Comparison of ENCODE assay signal across 1 cellular context in genomic region chr2:231227309-231228162, GRCh38.
A peak's percentile ranks its signal among the peaks of the same experiment; 100 is the strongest.
TF ChIP-seq lines count a peak whose summit lies in the region.

No MANE protein-coding gene starts in this region.

TF ChIP-seq in HepG2, 621 proteins besides CTCF, POLR2A, EP300 and RAD21 (continued from another document and continues in another):
- no peak for TF ChIP-seq NFIB (CRISPR knock-in tag; IDR thresholded peaks at IDR 0.05; ENCODE audit: borderline replicate concordance)
- no peak for TF ChIP-seq ATRX (CRISPR knock-in tag; IDR thresholded peaks at IDR 0.05; ENCODE audit: borderline replicate concordance)
- TF ChIP-seq HDAC1 (CRISPR knock-in tag; IDR thresholded peaks at IDR 0.05) = no peak
- TF ChIP-seq SP5 (CRISPR knock-in tag; IDR thresholded peaks at IDR 0.05; ENCODE audit: borderline replicate concordance, low read depth) = peak; percentile 29; the same call in 1 of the 2 replicates
- no peak for TF ChIP-seq ZNF234 (CRISPR knock-in tag; conservative IDR thresholded peaks at IDR 0.05)
- no peak for TF ChIP-seq TCF7 (IDR thresholded peaks at IDR 0.05; ENCODE audit: low read depth)
- no peak for TF ChIP-seq ZNF609 (CRISPR knock-in tag; IDR thresholded peaks at IDR 0.05; ENCODE audit: borderline replicate concordance)
- peak; percentile 64; the same call in 1 of the 2 replicates for TF ChIP-seq MIXL1 (CRISPR knock-in tag; IDR thresholded peaks at IDR 0.05)
- TF ChIP-seq ZNF839 (CRISPR knock-in tag; IDR thresholded peaks at IDR 0.05; ENCODE audit: borderline replicate concordance) = no peak
- no peak for TF ChIP-seq ZNF660 (CRISPR knock-in tag; IDR thresholded peaks at IDR 0.05; ENCODE audit: borderline replicate concordance, low read depth)
- TF ChIP-seq ZBTB40 (IDR thresholded peaks at IDR 0.05) = no peak
- TF ChIP-seq ZBTB40 (CRISPR knock-in tag; IDR thresholded peaks at IDR 0.05) = no peak
- TF ChIP-seq ZNF740 (CRISPR knock-in tag; IDR thresholded peaks at IDR 0.05) = no peak
- TF ChIP-seq BCL6 (CRISPR knock-in tag; IDR thresholded peaks at IDR 0.05) = no peak
- no peak for TF ChIP-seq STAT5B (CRISPR knock-in tag; IDR thresholded peaks at IDR 0.05)
- TF ChIP-seq DRAP1 (CRISPR knock-in tag; IDR thresholded peaks at IDR 0.05) = 0 out of 2 replicates have a peak, but pooled peaks have one; percentile 27
- no peak for TF ChIP-seq GMEB2 (CRISPR knock-in tag; IDR thresholded peaks at IDR 0.05; ENCODE audit: low read depth)
- TF ChIP-seq ZNF441 (CRISPR knock-in tag; IDR thresholded peaks at IDR 0.05; ENCODE audit: borderline replicate concordance) = no peak
- TF ChIP-seq, protein P1, sequence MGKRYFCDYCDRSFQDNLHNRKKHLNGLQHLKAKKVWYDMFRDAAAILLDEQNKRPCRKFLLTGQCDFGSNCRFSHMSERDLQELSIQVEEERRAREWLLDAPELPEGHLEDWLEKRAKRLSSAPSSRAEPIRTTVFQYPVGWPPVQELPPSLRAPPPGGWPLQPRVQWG (CRISPR knock-in tag; IDR thresholded peaks at IDR 0.05; ENCODE audit: borderline replicate concordance, low read depth) = no peak
- TF ChIP-seq RARG (CRISPR knock-in tag; IDR thresholded peaks at IDR 0.05; ENCODE audit: low read depth) = no peak
- TF ChIP-seq TEAD2 (CRISPR knock-in tag; IDR thresholded peaks at IDR 0.05) = no peak
- no peak for TF ChIP-seq ZNF230 (CRISPR knock-in tag; IDR thresholded peaks at IDR 0.05)
- TF ChIP-seq ZKSCAN5 (CRISPR knock-in tag; IDR thresholded peaks at IDR 0.05) = no peak
- TF ChIP-seq ARNT2 (CRISPR knock-in tag; IDR thresholded peaks at IDR 0.05; ENCODE audit: low read depth) = no peak
- TF ChIP-seq ZNF326 (CRISPR knock-in tag; IDR thresholded peaks at IDR 0.05; ENCODE audit: borderline replicate concordance) = no peak
- no peak for TF ChIP-seq NCOA1 (CRISPR knock-in tag; IDR thresholded peaks at IDR 0.05)
- no peak for TF ChIP-seq IKZF1 (IDR thresholded peaks at IDR 0.05)
- TF ChIP-seq ZNF121 (CRISPR knock-in tag; IDR thresholded peaks at IDR 0.05) = no peak
- TF ChIP-seq ZNF83 (CRISPR knock-in tag; IDR thresholded peaks at IDR 0.05; ENCODE audit: borderline replicate concordance) = no peak
- TF ChIP-seq ZNF644 (CRISPR knock-in tag; IDR thresholded peaks at IDR 0.05; ENCODE audit: low read depth) = no peak
- no peak for TF ChIP-seq HMG20A (CRISPR knock-in tag; IDR thresholded peaks at IDR 0.05; ENCODE audit: borderline replicate concordance)
- TF ChIP-seq, protein P2, sequence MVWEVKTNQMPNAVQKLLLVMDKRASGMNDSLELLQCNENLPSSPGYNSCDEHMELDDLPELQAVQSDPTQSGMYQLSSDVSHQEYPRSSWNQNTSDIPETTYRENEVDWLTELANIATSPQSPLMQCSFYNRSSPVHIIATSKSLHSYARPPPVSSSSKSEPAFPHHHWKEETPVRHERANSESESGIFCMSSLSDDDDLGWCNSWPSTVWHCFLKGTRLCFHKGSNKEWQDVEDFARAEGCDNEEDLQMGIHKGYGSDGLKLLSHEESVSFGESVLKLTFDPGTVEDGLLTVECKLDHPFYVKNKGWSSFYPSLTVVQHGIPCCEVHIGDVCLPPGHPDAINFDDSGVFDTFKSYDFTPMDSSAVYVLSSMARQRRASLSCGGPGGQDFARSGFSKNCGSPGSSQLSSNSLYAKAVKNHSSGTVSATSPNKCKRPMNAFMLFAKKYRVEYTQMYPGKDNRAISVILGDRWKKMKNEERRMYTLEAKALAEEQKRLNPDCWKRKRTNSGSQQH (CRISPR knock-in tag; IDR thresholded peaks at IDR 0.05; ENCODE audit: low read depth) = no peak
- TF ChIP-seq ZNF382 (CRISPR knock-in tag; IDR thresholded peaks at IDR 0.05; ENCODE audit: borderline replicate concordance) = no peak
- TF ChIP-seq PAF1 (CRISPR knock-in tag; IDR thresholded peaks at IDR 0.05) = no peak
- no peak for TF ChIP-seq NBN (conservative IDR thresholded peaks at IDR 0.05)
- TF ChIP-seq ZBTB7A (CRISPR knock-in tag; IDR thresholded peaks at IDR 0.05) = no peak
- TF ChIP-seq, protein P3, sequence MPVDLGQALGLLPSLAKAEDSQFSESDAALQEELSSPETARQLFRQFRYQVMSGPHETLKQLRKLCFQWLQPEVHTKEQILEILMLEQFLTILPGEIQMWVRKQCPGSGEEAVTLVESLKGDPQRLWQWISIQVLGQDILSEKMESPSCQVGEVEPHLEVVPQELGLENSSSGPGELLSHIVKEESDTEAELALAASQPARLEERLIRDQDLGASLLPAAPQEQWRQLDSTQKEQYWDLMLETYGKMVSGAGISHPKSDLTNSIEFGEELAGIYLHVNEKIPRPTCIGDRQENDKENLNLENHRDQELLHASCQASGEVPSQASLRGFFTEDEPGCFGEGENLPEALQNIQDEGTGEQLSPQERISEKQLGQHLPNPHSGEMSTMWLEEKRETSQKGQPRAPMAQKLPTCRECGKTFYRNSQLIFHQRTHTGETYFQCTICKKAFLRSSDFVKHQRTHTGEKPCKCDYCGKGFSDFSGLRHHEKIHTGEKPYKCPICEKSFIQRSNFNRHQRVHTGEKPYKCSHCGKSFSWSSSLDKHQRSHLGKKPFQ (CRISPR knock-in tag; IDR thresholded peaks at IDR 0.05; ENCODE audit: insufficient replicate concordance) = no peak
- no peak for TF ChIP-seq SALL1 (CRISPR knock-in tag; IDR thresholded peaks at IDR 0.05)
- no peak for TF ChIP-seq ONECUT2 (CRISPR knock-in tag; IDR thresholded peaks at IDR 0.05)
- TF ChIP-seq MAX (IDR thresholded peaks at IDR 0.05) = no peak; the same call in 1 of the 2 replicates
- peak; percentile 64; the same call in 1 of the 2 replicates for TF ChIP-seq ZNF614 (CRISPR knock-in tag; IDR thresholded peaks at IDR 0.05; ENCODE audit: borderline replicate concordance)
- no peak for TF ChIP-seq GZF1 (CRISPR knock-in tag; IDR thresholded peaks at IDR 0.05)
- no peak for TF ChIP-seq DMAP1 (CRISPR knock-in tag; IDR thresholded peaks at IDR 0.05)
- 0 out of 2 replicates have a peak, but pooled peaks have one; percentile 26 for TF ChIP-seq ISL2 (CRISPR knock-in tag; IDR thresholded peaks at IDR 0.05)
- TF ChIP-seq ZNF563 (CRISPR knock-in tag; IDR thresholded peaks at IDR 0.05) = no peak
- no peak for TF ChIP-seq WIZ (CRISPR knock-in tag; IDR thresholded peaks at IDR 0.05)
